ENCODE assay signal across 30 cellular contexts in genomic region chr6:113539202-113539601, GRCh38.
DNase-seq lines count a peak whose midpoint lies in the region; ATAC-seq and TF ChIP-seq lines count a peak whose summit lies in the region.
"Had no signal": no experiment of that assay in that cellular context is flagged by ENCODE, and none has a peak within 500 bp of the region (broad histone marks: within the 10 kb centered on the region; RNA-seq: fewer than 3 reads in every experiment).

No MANE protein-coding gene starts in this region.

- no peaks in the 10 kb centered on the region for H3K9me2 ChIP-seq in Karpas-422 (replicated peaks; ENCODE audit: insufficient read depth, low read length)

- TF ChIP-seq CTCF in WTC11 (IDR thresholded peaks at IDR 0.05) = no peak
- no peak for TF ChIP-seq CTCF in fibroblast of villous mesenchyme (IDR thresholded peaks at IDR 0.05; ENCODE audit: insufficient read depth, low read depth, low read length)
- TF ChIP-seq CTCF in nephron progenitor cell (IDR thresholded peaks at IDR 0.05) = no peak

- no peaks in the 10 kb centered on the region for H3K79me2 ChIP-seq in Karpas-422 (ENCODE audit: low read length)

- POLR2A ChIA-PET in WTC11 (lab: Charles Lee) = no interaction called here

- no peak overlapping the region for H2AFZ ChIP-seq in Karpas-422 (ENCODE audit: low read length)

- H3K4me1 Mint-ChIP-seq in WTC11 (peaks cover 13% of the 10 kb centered on the region), nephron progenitor cell (peaks cover 14% of the 10 kb centered on the region)
- no peaks in the 10 kb centered on the region for H3K4me1 Mint-ChIP-seq in T-helper 2 cell treated with Interferon-gamma antibody and Interleukin-4, amounts not matched to agents 5 μg/mL and 100 μg/mL, for 36 hours (ENCODE audit: low read depth)
- H3K4me1 Mint-ChIP-seq: activated naive CD8-positive, alpha-beta T cell treated with anti-CD3 and anti-CD28 coated beads for 36 hours; immature natural killer cell had no signal

- H3K27me3 Mint-ChIP-seq in WTC11 (ENCODE audit: low read depth) = no peaks in the 10 kb centered on the region
- H3K27me3 Mint-ChIP-seq in nephron progenitor cell (ENCODE audit: low read depth, poor library complexity) = no peaks in the 10 kb centered on the region
- H3K27me3 Mint-ChIP-seq in T-helper 2 cell treated with Interferon-gamma antibody and Interleukin-4, amounts not matched to agents 5 μg/mL and 100 μg/mL, for 36 hours (ENCODE audit: low read depth) = no peaks in the 10 kb centered on the region
- H3K27me3 Mint-ChIP-seq: activated naive CD8-positive, alpha-beta T cell treated with anti-CD3 and anti-CD28 coated beads for 36 hours; natural killer cell treated with Interleukin-12 subunit alpha and Interleukin-12 subunit beta and Interleukin-15 and Interleukin-18, amount 100 ng/mL, for 72 hours; type B pancreatic cell had no signal

- no peaks in the 10 kb centered on the region for H3K4me1 ChIP-seq in Karpas-422 (ENCODE audit: low read length)
- H3K4me1 ChIP-seq: BLaER1, body of pancreas, foreskin keratinocyte had no signal

- no peaks in the 10 kb centered on the region for H3K9me3 Mint-ChIP-seq in WTC11
- no peaks in the 10 kb centered on the region for H3K9me3 Mint-ChIP-seq in nephron progenitor cell
- H3K9me3 Mint-ChIP-seq in T-helper 2 cell treated with Interferon-gamma antibody and Interleukin-4, amounts not matched to agents 5 μg/mL and 100 μg/mL, for 36 hours = no peaks in the 10 kb centered on the region
- H3K9me3 Mint-ChIP-seq: activated naive CD8-positive, alpha-beta T cell treated with anti-CD3 and anti-CD28 coated beads for 36 hours had no signal

- no peaks in the 10 kb centered on the region for H3K36me3 ChIP-seq in Karpas-422 (ENCODE audit: insufficient read depth, low read length)
- H3K36me3 ChIP-seq: BLaER1, left ventricle myocardium inferior had no signal

- no peak overlapping the region for H3K9ac ChIP-seq in Karpas-422 (ENCODE audit: low read length)
- H3K9ac ChIP-seq: BLaER1 had no signal

- H3K27ac ChIP-seq in Karpas-422 (ENCODE audit: low read length) = no peak overlapping the region
- H3K27ac ChIP-seq: BLaER1, body of pancreas, foreskin keratinocyte, left ventricle myocardium inferior, SK-N-MC had no signal

- H3K9me3 ChIP-seq in Karpas-422 (ENCODE audit: low read length) = no peaks in the 10 kb centered on the region
- H3K9me3 ChIP-seq: BLaER1, body of pancreas, left ventricle myocardium inferior had no signal

- H3K4me3 ChIP-seq in fibroblast of villous mesenchyme (ENCODE audit: low read depth, low read length) = no peak overlapping the region
- no peak overlapping the region for H3K4me3 ChIP-seq in Karpas-422 (ENCODE audit: low read length)
- H3K4me3 ChIP-seq: BLaER1, body of pancreas, left ventricle myocardium inferior, SK-N-MC had no signal

- CTCF ChIA-PET in WTC11 (lab: Charles Lee) = interaction anchor here (0.8 kb wide), 1 partner anchor 320 kb away, joined by 3 read pairs; no protein-coding TSS in a partner anchor

- peak; percentile 11 for DNase-seq in ELF-1 (ENCODE audit: low read depth, low spot score)
- DNase-seq in WTC11 (ENCODE audit: low spot score) = no peak
- peak; percentile 38 for DNase-seq in fibroblast of villous mesenchyme (ENCODE audit: low read depth)
- no peak for DNase-seq in nephron progenitor cell
- no peak for DNase-seq in Karpas-422
- DNase-seq in T-helper 2 cell treated with Interferon-gamma antibody and Interleukin-4, amounts not matched to agents 5 μg/mL and 100 μg/mL, for 36 hours (ENCODE audit: low spot score) = no peak
- DNase-seq: ACHN; activated effector memory CD4-positive, alpha-beta T cell treated with Interleukin-2 at 50 U/mL for 16 hours; activated naive CD8-positive, alpha-beta T cell treated with anti-CD3 and anti-CD28 coated beads for 36 hours; activated T-cell treated with anti-CD3 and anti-CD28 coated beads for 4 hours; body of pancreas; DMS153; effector CD8-positive, alpha-beta T cell; foreskin keratinocyte; immature natural killer cell; Kasumi-1; left ventricle myocardium inferior; NCI-H1694; NCI-H446 treated with DMSO at 0.1 percent for 48 hours; posterior cingulate gyrus; right cardiac atrium; stimulated activated CD4-positive, alpha-beta T cell treated with anti-CD3 and anti-CD28 coated beads, Interleukin-12 subunit alpha, Interleukin-12 subunit beta, amount 100 ng/mL, for 4 hours; stimulated activated CD4-positive, alpha-beta T cell treated with anti-CD3 and anti-CD28 coated beads, Interleukin-4, amount 100 ng/mL, for 1 hour; T-helper 2 cell had no signal

- peak; percentile 78 for ATAC-seq in WTC11
- ATAC-seq in HG03139 (IDR thresholded peaks at IDR 0.05; ENCODE audit: unreplicated experiment) = no peak
- no peak for ATAC-seq in HG03095 (IDR thresholded peaks at IDR 0.05; ENCODE audit: unreplicated experiment)
- ATAC-seq: body of pancreas; foreskin keratinocyte; natural killer cell treated with Interleukin-12 subunit alpha and Interleukin-12 subunit beta and Interleukin-15 and Interleukin-18, amount 100 ng/mL, for 72 hours; right cardiac atrium had no signal

- H3K4me3 Mint-ChIP-seq in WTC11 (no peak overlapping the region), nephron progenitor cell (no peak overlapping the region)
- H3K4me3 Mint-ChIP-seq in T-helper 2 cell treated with Interferon-gamma antibody and Interleukin-4, amounts not matched to agents 5 μg/mL and 100 μg/mL, for 36 hours = no peak overlapping the region
- H3K4me3 Mint-ChIP-seq: activated naive CD8-positive, alpha-beta T cell treated with anti-CD3 and anti-CD28 coated beads for 36 hours; immature natural killer cell; natural killer cell treated with Interleukin-12 subunit alpha and Interleukin-12 subunit beta and Interleukin-15 and Interleukin-18, amount 100 ng/mL, for 72 hours; type B pancreatic cell had no signal

- no peaks in the 10 kb centered on the region for H3K36me3 Mint-ChIP-seq in WTC11
- H3K36me3 Mint-ChIP-seq in nephron progenitor cell (ENCODE audit: low read depth) = no peaks in the 10 kb centered on the region
- H3K36me3 Mint-ChIP-seq in T-helper 2 cell treated with Interferon-gamma antibody and Interleukin-4, amounts not matched to agents 5 μg/mL and 100 μg/mL, for 36 hours (ENCODE audit: low read depth) = no peaks in the 10 kb centered on the region
- H3K36me3 Mint-ChIP-seq: activated naive CD8-positive, alpha-beta T cell treated with anti-CD3 and anti-CD28 coated beads for 36 hours; immature natural killer cell; natural killer cell treated with Interleukin-12 subunit alpha and Interleukin-12 subunit beta and Interleukin-15 and Interleukin-18, amount 100 ng/mL, for 72 hours; type B pancreatic cell had no signal

- no peak overlapping the region for H3K4me2 ChIP-seq in Karpas-422 (ENCODE audit: low read depth, low read length, poor library complexity, severe bottlenecking)
- H3K4me2 ChIP-seq: BLaER1 had no signal

- peak overlapping the region; percentile 17; the same call in 1 of the 2 replicates for H3K27ac Mint-ChIP-seq in WTC11
- peak overlapping the region; percentile 5 for H3K27ac Mint-ChIP-seq in nephron progenitor cell
- no peak overlapping the region for H3K27ac Mint-ChIP-seq in T-helper 2 cell treated with Interferon-gamma antibody and Interleukin-4, amounts not matched to agents 5 μg/mL and 100 μg/mL, for 36 hours
- H3K27ac Mint-ChIP-seq: activated naive CD8-positive, alpha-beta T cell treated with anti-CD3 and anti-CD28 coated beads for 36 hours; immature natural killer cell; natural killer cell treated with Interleukin-12 subunit alpha and Interleukin-12 subunit beta and Interleukin-15 and Interleukin-18, amount 100 ng/mL, for 72 hours; type B pancreatic cell had no signal

- no peaks in the 10 kb centered on the region for H4K20me1 ChIP-seq in Karpas-422 (ENCODE audit: insufficient read depth, low read depth, low read length)
- H4K20me1 ChIP-seq: BLaER1 had no signal

- H3K27me3 ChIP-seq in Karpas-422 (ENCODE audit: low read length) = no peaks in the 10 kb centered on the region
- H3K27me3 ChIP-seq: BLaER1, body of pancreas, foreskin keratinocyte had no signal

TF ChIP-seq in WTC11, 78 proteins besides CTCF, POLR2A, EP300 and RAD21 (continues in another document):
- no peak for TF ChIP-seq KAT7 (CRISPR knock-in tag; IDR thresholded peaks at IDR 0.05; ENCODE audit: borderline replicate concordance)
- TF ChIP-seq PREB (CRISPR knock-in tag; IDR thresholded peaks at IDR 0.05; ENCODE audit: borderline replicate concordance) = no peak
- TF ChIP-seq E2F4 (CRISPR knock-in tag; IDR thresholded peaks at IDR 0.05; ENCODE audit: borderline replicate concordance, low read depth) = no peak
- no peak for TF ChIP-seq E2F1 (CRISPR knock-in tag; IDR thresholded peaks at IDR 0.05)
- no peak for TF ChIP-seq CBFB (CRISPR knock-in tag; IDR thresholded peaks at IDR 0.05; ENCODE audit: low read depth)

Comparison
In these comparisons a context has a peak if more than half of its experiments do, and no peak if none do; other contexts are left out.
1. DNase-seq: peak in ELF-1 (single experiment) and fibroblast of villous mesenchyme (single experiment); none in WTC11 (single experiment), nephron progenitor cell (single experiment), Karpas-422 (single experiment) and T-helper 2 cell treated with Interferon-gamma antibody and Interleukin-4, amounts not matched to agents 5 μg/mL and 100 μg/mL, for 36 hours (single experiment).